32 cellular contexts compared by ENCODE assay signal in the genomic region with DNA sequence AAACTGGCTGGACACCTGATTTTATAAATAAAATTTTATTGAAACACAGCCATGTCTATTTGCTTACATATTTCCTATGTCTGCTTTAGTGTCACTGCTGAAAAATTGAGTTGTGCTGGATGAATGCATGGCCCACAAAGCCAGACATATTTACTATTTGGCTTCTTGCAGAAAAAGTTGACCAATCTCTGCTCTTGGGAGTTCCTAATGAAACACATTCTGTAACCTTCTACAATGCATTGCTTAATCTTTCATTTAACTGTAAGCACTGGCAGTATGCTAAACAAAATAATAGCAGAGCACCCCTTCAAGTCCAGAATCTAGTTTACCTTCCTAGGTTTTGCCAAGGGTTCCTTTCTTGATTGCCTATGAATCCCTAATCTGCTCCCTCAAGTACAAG. TPM values are rescaled to one million over a fixed set of nuclear protein-coding genes. Genes with fewer than 3 reads are reported as not detected.
"Had no signal": no experiment of that assay in that cellular context is flagged by ENCODE, and none has a peak within 500 bp of the region (broad histone marks: within the 10 kb centered on the region; RNA-seq: fewer than 3 reads in every experiment).

No MANE protein-coding gene starts in this region.

- ATAC-seq: effector memory CD8-positive, alpha-beta T cell; left lobe of liver; mucosa of descending colon; natural killer cell treated with Interleukin-12 subunit alpha and Interleukin-12 subunit beta and Interleukin-15 and Interleukin-18, amount 100 ng/mL, for 72 hours; pancreas; right lobe of liver; stimulated activated memory B cell treated with anti-CD40 and anti-IgM and Interleukin-4, amounts not matched to agents 10 μg/mL and 1 μg/mL and 100 μg/mL, for 72 hours; stimulated activated naive CD8-positive, alpha-beta T cell treated with anti-CD3 and anti-CD28 coated beads, Interleukin-15, Interleukin-2, amounts not matched to agents 100 U/mL and 50 U/mL, for 24 hours had no signal

- H3K9me3 ChIP-seq: pancreas, right lobe of liver, testis had no signal

- FAIRE-seq: endometrium, frontal cortex, kidney, pancreas had no signal

- H3K4me3 ChIP-seq: esophagus squamous epithelium, mucosa of descending colon, pancreas, right lobe of liver, testis, tibial artery had no signal

- H3K36me3 ChIP-seq: esophagus squamous epithelium, neutrophil, pancreas, right lobe of liver, tibial artery had no signal

- H3K4me1 ChIP-seq: esophagus squamous epithelium, pancreas, right lobe of liver, testis, tibial artery had no signal

- H3K27me3 ChIP-seq: esophagus squamous epithelium, pancreas, right lobe of liver, testis, tibial artery had no signal

- DNase-seq: cortex of kidney; effector memory CD8-positive, alpha-beta T cell; erythroblast; esophagus squamous epithelium; kidney; mesenchymal stem cell; mucosa of descending colon; naive B cell; pancreas; retina; right lobe of liver; stimulated activated CD4-positive, alpha-beta T cell treated with anti-CD3 and anti-CD28 coated beads, Interleukin-4, amount 100 ng/mL, for 4 hours; stimulated activated naive CD8-positive, alpha-beta T cell treated with anti-CD3 and anti-CD28 coated beads, Interleukin-15, Interleukin-2, amounts not matched to agents 100 U/mL and 50 U/mL, for 24 hours; substantia nigra; testis; tibial artery had no signal

- H3K27ac ChIP-seq: esophagus squamous epithelium, neutrophil, pancreas, right lobe of liver, testis, tibial artery had no signal

RNA-seq across cellular contexts. Expression of gene SERPINB7, which starts 17.7 kb away (rescaled TPM):
- total RNA-seq: dermis microvascular lymphatic vessel endothelial cell; frontal cortex; left lobe of liver; liver; lung microvascular endothelial cell; mucosa of descending colon; natural killer cell treated with Interleukin-12 subunit alpha and Interleukin-12 subunit beta and Interleukin-15 and Interleukin-18, amount 100 ng/mL, for 72 hours; neural crest cell; pancreas; posterior vena cava; pulmonary artery endothelial cell; right lobe of liver; skeletal muscle tissue; urinary bladder had no signal
- polyA plus RNA-seq: liver, pancreas, urinary bladder had no signal

RNA-seq across cellular contexts. Expression of gene SERPINB11, which starts 54.8 kb away (rescaled TPM):
- total RNA-seq: dermis microvascular lymphatic vessel endothelial cell; frontal cortex; kidney; left lobe of liver; lung microvascular endothelial cell; mesothelial cell of epicardium; mucosa of descending colon; natural killer cell treated with Interleukin-12 subunit alpha and Interleukin-12 subunit beta and Interleukin-15 and Interleukin-18, amount 100 ng/mL, for 72 hours; neural crest cell; omental fat pad; pancreas; posterior vena cava; pulmonary artery endothelial cell; right lobe of liver; skeletal muscle tissue had no signal
- polyA plus RNA-seq: liver, pancreas, urinary bladder had no signal
